ENCODE assay signal across 8 cellular contexts in genomic region chr1:224205438-224205840, GRCh38. TPM values are rescaled to one million over a fixed set of nuclear protein-coding genes. Genes with fewer than 3 reads are reported as not detected.
DNase-seq lines count a peak whose midpoint lies in the region; TF ChIP-seq lines count a peak whose summit lies in the region.

No MANE protein-coding gene starts in this region.

- no peak for TF ChIP-seq CTCF in GM20000 (IDR thresholded peaks at IDR 0.05; ENCODE audit: extremely low read depth, missing control alignments)

- no peaks in the 10 kb centered on the region for H3K27me3 ChIP-seq in MG63

- DNase-seq in NCI-H2171 treated with DMSO at 0.1 percent for 48 hours (lab: John Stamatoyannopoulos, UW) = peak; percentile 53
- DNase-seq in NCI-H2171 (lab: John Stamatoyannopoulos, UW) = no peak
- peak; percentile 70 for DNase-seq in MG63
- peak; percentile 50 to 64 for DNase-seq in activated T-cell treated with anti-CD3 and anti-CD28 coated beads, Interleukin-2, amount 50 U/mL, for 48 hours
- DNase-seq in kidney tubule cell (ENCODE audit: low spot score) = peak; percentile 72
- peak; percentile 27 to 60 for DNase-seq in stimulated activated CD8-positive, alpha-beta memory T cell treated with anti-CD3 and anti-CD28 coated beads, Interleukin-7, amount 100 ng/mL, for 48 hours (ENCODE audit: extremely low read depth in 1 of 2, low read depth in 1 of 2)
- DNase-seq in GM20000 (ENCODE audit: low spot score) = no peak
- no peak for DNase-seq in cerebellar cortex (ENCODE audit: low spot score)

- H3K4me3 ChIP-seq in MG63 = no peak overlapping the region

- no peaks in the 10 kb centered on the region for H3K36me3 ChIP-seq in MG63

- no peaks in the 10 kb centered on the region for H3K9me3 ChIP-seq in MG63

RNA-seq across cellular contexts. Expression of gene DEGS1, which starts 22.4 kb away (rescaled TPM):
- total RNA-seq in MG63 (2014; rRNA removed; shearing (Covaris generic); ENCODE audit: low replicate concordance) = 138 and 160 TPM in 2 replicates

Comparison
In these comparisons a context has a peak if more than half of its experiments do, and no peak if none do; other contexts are left out.
1. DNase-seq: peak in NCI-H2171 treated with DMSO at 0.1 percent for 48 hours (single experiment), MG63 (single experiment), activated T-cell treated with anti-CD3 and anti-CD28 coated beads, Interleukin-2, amount 50 U/mL, for 48 hours (2 of 2), kidney tubule cell (single experiment) and stimulated activated CD8-positive, alpha-beta memory T cell treated with anti-CD3 and anti-CD28 coated beads, Interleukin-7, amount 100 ng/mL, for 48 hours (2 of 2); none in NCI-H2171 (single experiment), GM20000 (single experiment) and cerebellar cortex (single experiment).